12 cellular contexts compared by ENCODE assay signal in genomic region chr10:94314913-94315545, GRCh38.
DNase-seq lines count a peak whose midpoint lies in the region; ATAC-seq and TF ChIP-seq lines count a peak whose summit lies in the region.
"Had no signal": no experiment of that assay in that cellular context is flagged by ENCODE, and none has a peak within 500 bp of the region (broad histone marks: within the 10 kb centered on the region; RNA-seq: fewer than 3 reads in every experiment).

No MANE protein-coding gene starts in this region.

- in situ Hi-C loops in HAP-1 (cut with MboI; ENCODE audit: low sequenced_read_pairs): no loop called here
- in situ Hi-C loops in brain microvascular endothelial cell (cut with HindIII; ENCODE audit: low pct_ligation_motif_present, low sequenced_read_pairs): loop anchor here (25.0 kb wide), 1 partner anchor 403 kb away; no protein-coding TSS in a partner anchor

- no peak for ATAC-seq in HG02885 (IDR thresholded peaks at IDR 0.05; ENCODE audit: poor library complexity, unreplicated experiment)

- peak; percentile 23 for DNase-seq in HAP-1 (ENCODE audit: low spot score in 2 of 2)
- DNase-seq in brain microvascular endothelial cell: peak; percentile 39
- peak; percentile 81 for DNase-seq in iris pigment epithelial cell (ENCODE audit: low read depth)
- no peak for DNase-seq in SIG-M5 (lab: John Stamatoyannopoulos, UW)
- no peak for DNase-seq in putamen (ENCODE audit: low spot score)
- DNase-seq in NCI-H1092 treated with DMSO at 0.1 percent for 48 hours (lab: John Stamatoyannopoulos, UW): no peak
- DNase-seq: activated CD4-positive, alpha-beta T cell treated with anti-CD3 and anti-CD28 coated beads, Interleukin-2, amount 50 U/mL, for 1 hour; caudate nucleus; EL; T-helper 1 cell had no signal

- H3K9me3 ChIP-seq in HAP-1: no peaks in the 10 kb centered on the region

- H3K36me3 ChIP-seq in ACC112 (ENCODE audit: insufficient read depth, low read length) (0 out of 2 replicates have a peak, but pooled peaks cover 6% of the 10 kb centered on the region), HAP-1 (replicated peaks) (no peaks in the 10 kb centered on the region), brain microvascular endothelial cell (replicated peaks) (no peaks in the 10 kb centered on the region)

- H3K27me3 ChIP-seq in ACC112 (ENCODE audit: insufficient read depth, low read length): no peaks in the 10 kb centered on the region
- no peaks in the 10 kb centered on the region for H3K27me3 ChIP-seq in HAP-1 (ENCODE audit: low read depth)
- no peaks in the 10 kb centered on the region for H3K27me3 ChIP-seq in brain microvascular endothelial cell (replicated peaks)

- H3K27ac ChIP-seq in ACC112 (ENCODE audit: low read depth, low read length) (peak overlapping the region; percentile 86), brain microvascular endothelial cell (peak overlapping the region; percentile 67)

- no peak overlapping the region for H3K4me3 ChIP-seq in ACC112 (ENCODE audit: low read depth, low read length)
- no peak overlapping the region for H3K4me3 ChIP-seq in HAP-1
- H3K4me3 ChIP-seq in brain microvascular endothelial cell (ENCODE audit: low read depth, low read length): no peak overlapping the region

- H3K4me1 ChIP-seq in ACC112 (ENCODE audit: control insufficient read depth, insufficient read depth, low read length, unreplicated experiment): peaks cover 12% of the 10 kb centered on the region
- no peaks in the 10 kb centered on the region; the same call in 1 of the 2 replicates for H3K4me1 ChIP-seq in HAP-1

- H2AFZ ChIP-seq in ACC112 (ENCODE audit: low read length, unreplicated experiment): no peak overlapping the region

- TF ChIP-seq CTCF in brain microvascular endothelial cell (IDR thresholded peaks at IDR 0.05; ENCODE audit: low read depth, low read length, missing control alignments): peak; percentile 46

- H3K79me2 ChIP-seq in ACC112 (ENCODE audit: control insufficient read depth, insufficient read depth, low read length, unreplicated experiment): no peaks in the 10 kb centered on the region

Comparison
In these comparisons a context has a peak if more than half of its experiments do, and no peak if none do; other contexts are left out.
1. DNase-seq: peak in HAP-1 (2 of 2), brain microvascular endothelial cell (single experiment) and iris pigment epithelial cell (single experiment); none in SIG-M5 (single experiment), putamen (single experiment) and NCI-H1092 treated with DMSO at 0.1 percent for 48 hours (single experiment).